Comparison of ENCODE assay signal across 11 cellular contexts in genomic region chr22:30720263-30720837, GRCh38.
"Had no signal": no experiment of that assay in that cellular context is flagged by ENCODE, and none has a peak within 500 bp of the region (broad histone marks: within the 10 kb centered on the region; RNA-seq: fewer than 3 reads in every experiment).

No MANE protein-coding gene starts in this region.

- H3K4me3 Mint-ChIP-seq: activated naive CD4-positive, alpha-beta T cell treated with anti-CD3 and anti-CD28 coated beads, Interleukin-2, amount 10 ng/mL, durations not matched to agents 7 days and 5 days; activated T-helper 17 cell treated with anti-CD3 and anti-CD28 coated beads, Interleukin-2, amount 50 U/mL, for 72 hours; naive thymus-derived CD4-positive, alpha-beta T cell had no signal

- H3K36me3 Mint-ChIP-seq: activated naive CD4-positive, alpha-beta T cell treated with anti-CD3 and anti-CD28 coated beads, Interleukin-2, amount 10 ng/mL, durations not matched to agents 7 days and 5 days had no signal

- H3K27ac Mint-ChIP-seq: activated naive CD4-positive, alpha-beta T cell treated with anti-CD3 and anti-CD28 coated beads, Interleukin-2, amount 10 ng/mL, durations not matched to agents 7 days and 5 days; activated T-helper 17 cell treated with anti-CD3 and anti-CD28 coated beads, Interleukin-2, amount 50 U/mL, for 72 hours had no signal

- ATAC-seq: activated T-helper 17 cell treated with anti-CD3 and anti-CD28 coated beads, Interleukin-2, amount 50 U/mL, for 72 hours; left lobe of liver; naive thymus-derived CD4-positive, alpha-beta T cell had no signal

- DNase-seq: activated CD4-positive, alpha-beta T cell treated with anti-CD3 and anti-CD28 coated beads for 1 hour; activated CD4-positive, alpha-beta T cell treated with anti-CD3 and anti-CD28 coated beads, Interleukin-2, amount 50 U/mL, for 4 hours; activated naive CD4-positive, alpha-beta T cell treated with anti-CD3 and anti-CD28 coated beads, Interleukin-2, amount 10 ng/mL, durations not matched to agents 7 days and 5 days; mammary epithelial cell; naive thymus-derived CD4-positive, alpha-beta T cell; posterior cingulate gyrus; stimulated activated CD4-positive, alpha-beta T cell treated with anti-CD3 and anti-CD28 coated beads, Interleukin-4, amount 100 ng/mL, for 1 hour; stimulated activated naive CD4-positive, alpha-beta T cell; tibial artery had no signal

- H3K9me3 Mint-ChIP-seq: activated naive CD4-positive, alpha-beta T cell treated with anti-CD3 and anti-CD28 coated beads, Interleukin-2, amount 10 ng/mL, durations not matched to agents 7 days and 5 days; activated T-helper 17 cell treated with anti-CD3 and anti-CD28 coated beads, Interleukin-2, amount 50 U/mL, for 72 hours; naive thymus-derived CD4-positive, alpha-beta T cell had no signal

- H3K4me1 Mint-ChIP-seq: activated naive CD4-positive, alpha-beta T cell treated with anti-CD3 and anti-CD28 coated beads, Interleukin-2, amount 10 ng/mL, durations not matched to agents 7 days and 5 days; activated T-helper 17 cell treated with anti-CD3 and anti-CD28 coated beads, Interleukin-2, amount 50 U/mL, for 72 hours had no signal

- H3K27me3 Mint-ChIP-seq: activated T-helper 17 cell treated with anti-CD3 and anti-CD28 coated beads, Interleukin-2, amount 50 U/mL, for 72 hours; naive thymus-derived CD4-positive, alpha-beta T cell had no signal
